ENCODE assay signal across 1 cellular context in the genomic region with DNA sequence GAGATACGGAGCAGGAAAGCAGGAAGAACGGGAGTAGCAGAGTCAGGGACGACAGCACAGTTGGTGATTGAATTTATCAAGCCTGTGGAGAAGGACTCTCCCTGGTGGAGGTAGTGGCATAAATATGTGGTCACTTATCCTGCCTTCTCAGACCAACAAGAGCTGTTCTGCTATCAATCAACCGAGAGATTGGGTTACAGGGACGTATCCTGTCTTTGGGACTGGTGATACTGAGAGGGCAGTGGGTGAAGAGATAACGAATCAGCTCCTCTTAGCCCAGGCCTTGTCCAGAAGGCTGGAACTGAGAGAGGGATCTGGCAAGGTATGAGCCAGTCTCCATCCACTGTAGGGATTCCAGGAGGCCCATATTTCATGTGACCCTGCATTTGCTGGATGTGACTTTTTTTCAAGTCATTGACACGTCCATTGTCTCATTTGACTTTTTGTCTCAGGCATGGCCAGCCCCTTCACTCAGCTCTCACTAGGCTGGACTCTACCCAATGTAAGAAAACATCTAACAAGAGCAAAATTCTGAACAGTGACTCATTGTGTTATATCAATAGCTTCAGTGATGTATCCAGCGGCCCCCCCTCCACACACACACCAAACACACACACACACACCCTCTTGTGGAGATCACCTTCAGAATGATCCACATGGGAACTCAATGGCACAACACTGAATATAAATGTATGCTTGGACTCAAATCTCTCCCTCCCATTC.
TF ChIP-seq lines count a peak whose summit lies in the region.

No MANE protein-coding gene starts in this region.

TF ChIP-seq in HepG2, 621 proteins besides CTCF, POLR2A, EP300 and RAD21 (continued from another document):
- TF ChIP-seq, protein P1, sequence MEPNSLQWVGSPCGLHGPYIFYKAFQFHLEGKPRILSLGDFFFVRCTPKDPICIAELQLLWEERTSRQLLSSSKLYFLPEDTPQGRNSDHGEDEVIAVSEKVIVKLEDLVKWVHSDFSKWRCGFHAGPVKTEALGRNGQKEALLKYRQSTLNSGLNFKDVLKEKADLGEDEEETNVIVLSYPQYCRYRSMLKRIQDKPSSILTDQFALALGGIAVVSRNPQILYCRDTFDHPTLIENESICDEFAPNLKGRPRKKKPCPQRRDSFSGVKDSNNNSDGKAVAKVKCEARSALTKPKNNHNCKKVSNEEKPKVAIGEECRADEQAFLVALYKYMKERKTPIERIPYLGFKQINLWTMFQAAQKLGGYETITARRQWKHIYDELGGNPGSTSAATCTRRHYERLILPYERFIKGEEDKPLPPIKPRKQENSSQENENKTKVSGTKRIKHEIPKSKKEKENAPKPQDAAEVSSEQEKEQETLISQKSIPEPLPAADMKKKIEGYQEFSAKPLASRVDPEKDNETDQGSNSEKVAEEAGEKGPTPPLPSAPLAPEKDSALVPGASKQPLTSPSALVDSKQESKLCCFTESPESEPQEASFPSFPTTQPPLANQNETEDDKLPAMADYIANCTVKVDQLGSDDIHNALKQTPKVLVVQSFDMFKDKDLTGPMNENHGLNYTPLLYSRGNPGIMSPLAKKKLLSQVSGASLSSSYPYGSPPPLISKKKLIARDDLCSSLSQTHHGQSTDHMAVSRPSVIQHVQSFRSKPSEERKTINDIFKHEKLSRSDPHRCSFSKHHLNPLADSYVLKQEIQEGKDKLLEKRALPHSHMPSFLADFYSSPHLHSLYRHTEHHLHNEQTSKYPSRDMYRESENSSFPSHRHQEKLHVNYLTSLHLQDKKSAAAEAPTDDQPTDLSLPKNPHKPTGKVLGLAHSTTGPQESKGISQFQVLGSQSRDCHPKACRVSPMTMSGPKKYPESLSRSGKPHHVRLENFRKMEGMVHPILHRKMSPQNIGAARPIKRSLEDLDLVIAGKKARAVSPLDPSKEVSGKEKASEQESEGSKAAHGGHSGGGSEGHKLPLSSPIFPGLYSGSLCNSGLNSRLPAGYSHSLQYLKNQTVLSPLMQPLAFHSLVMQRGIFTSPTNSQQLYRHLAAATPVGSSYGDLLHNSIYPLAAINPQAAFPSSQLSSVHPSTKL (CRISPR knock-in tag; IDR thresholded peaks at IDR 0.05): peak; percentile 58; the same call in 1 of the 2 replicates
- no peak for TF ChIP-seq FOXA1 (IDR thresholded peaks at IDR 0.05)
- peak; percentile 45; the same call in 1 of the 2 replicates for TF ChIP-seq FOXA1 (CRISPR knock-in tag; IDR thresholded peaks at IDR 0.05)
- TF ChIP-seq XRCC5 (optimal IDR thresholded peaks at IDR 0.05; ENCODE audit: low read length): peak; percentile 49
- TF ChIP-seq, protein P2, sequence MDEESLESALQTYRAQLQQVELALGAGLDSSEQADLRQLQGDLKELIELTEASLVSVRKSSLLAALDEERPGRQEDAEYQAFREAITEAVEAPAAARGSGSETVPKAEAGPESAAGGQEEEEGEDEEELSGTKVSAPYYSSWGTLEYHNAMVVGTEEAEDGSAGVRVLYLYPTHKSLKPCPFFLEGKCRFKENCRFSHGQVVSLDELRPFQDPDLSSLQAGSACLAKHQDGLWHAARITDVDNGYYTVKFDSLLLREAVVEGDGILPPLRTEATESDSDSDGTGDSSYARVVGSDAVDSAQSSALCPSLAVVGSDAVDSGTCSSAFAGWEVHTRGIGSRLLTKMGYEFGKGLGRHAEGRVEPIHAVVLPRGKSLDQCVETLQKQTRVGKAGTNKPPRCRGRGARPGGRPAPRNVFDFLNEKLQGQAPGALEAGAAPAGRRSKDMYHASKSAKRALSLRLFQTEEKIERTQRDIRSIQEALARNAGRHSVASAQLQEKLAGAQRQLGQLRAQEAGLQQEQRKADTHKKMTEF (CRISPR knock-in tag; IDR thresholded peaks at IDR 0.05): 0 out of 2 replicates have a peak, but pooled peaks have one; percentile 15
- TF ChIP-seq PHF21A (CRISPR knock-in tag; IDR thresholded peaks at IDR 0.05): no peak
- no peak for TF ChIP-seq SOX6 (IDR thresholded peaks at IDR 0.05)
- peak; percentile 71 for TF ChIP-seq SOX6 (CRISPR knock-in tag; IDR thresholded peaks at IDR 0.05)
- TF ChIP-seq, protein P3, sequence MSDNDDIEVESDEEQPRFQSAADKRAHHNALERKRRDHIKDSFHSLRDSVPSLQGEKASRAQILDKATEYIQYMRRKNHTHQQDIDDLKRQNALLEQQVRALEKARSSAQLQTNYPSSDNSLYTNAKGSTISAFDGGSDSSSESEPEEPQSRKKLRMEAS (IDR thresholded peaks at IDR 0.05): peak; percentile 47; the same call in 1 of the 2 replicates
- no peak for TF ChIP-seq NBN (conservative IDR thresholded peaks at IDR 0.05)
- peak; percentile 41; the same call in 1 of the 2 replicates for TF ChIP-seq GATAD2A (CRISPR knock-in tag; IDR thresholded peaks at IDR 0.05)
- 0 out of 2 replicates have a peak, but pooled peaks have one; percentile 20 for TF ChIP-seq NCOR1 (IDR thresholded peaks at IDR 0.05; ENCODE audit: borderline replicate concordance, low read length)
- TF ChIP-seq SP4 (CRISPR knock-in tag; IDR thresholded peaks at IDR 0.05): 0 out of 2 replicates have a peak, but pooled peaks have one; percentile 41
- TF ChIP-seq, protein P4, sequence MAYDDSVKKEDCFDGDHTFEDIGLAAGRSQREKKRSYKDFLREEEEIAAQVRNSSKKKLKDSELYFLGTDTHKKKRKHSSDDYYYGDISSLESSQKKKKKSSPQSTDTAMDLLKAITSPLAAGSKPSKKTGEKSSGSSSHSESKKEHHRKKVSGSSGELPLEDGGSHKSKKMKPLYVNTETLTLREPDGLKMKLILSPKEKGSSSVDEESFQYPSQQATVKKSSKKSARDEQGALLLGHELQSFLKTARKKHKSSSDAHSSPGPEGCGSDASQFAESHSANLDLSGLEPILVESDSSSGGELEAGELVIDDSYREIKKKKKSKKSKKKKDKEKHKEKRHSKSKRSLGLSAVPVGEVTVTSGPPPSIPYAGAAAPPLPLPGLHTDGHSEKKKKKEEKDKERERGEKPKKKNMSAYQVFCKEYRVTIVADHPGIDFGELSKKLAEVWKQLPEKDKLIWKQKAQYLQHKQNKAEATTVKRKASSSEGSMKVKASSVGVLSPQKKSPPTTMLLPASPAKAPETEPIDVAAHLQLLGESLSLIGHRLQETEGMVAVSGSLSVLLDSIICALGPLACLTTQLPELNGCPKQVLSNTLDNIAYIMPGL (CRISPR knock-in tag; IDR thresholded peaks at IDR 0.05; ENCODE audit: borderline replicate concordance in 1 of 2, low read depth in 1 of 2): peak in 1 of 2 experiments; percentile 27; a peak in 1 of 4 replicates
- TF ChIP-seq, protein P5, sequence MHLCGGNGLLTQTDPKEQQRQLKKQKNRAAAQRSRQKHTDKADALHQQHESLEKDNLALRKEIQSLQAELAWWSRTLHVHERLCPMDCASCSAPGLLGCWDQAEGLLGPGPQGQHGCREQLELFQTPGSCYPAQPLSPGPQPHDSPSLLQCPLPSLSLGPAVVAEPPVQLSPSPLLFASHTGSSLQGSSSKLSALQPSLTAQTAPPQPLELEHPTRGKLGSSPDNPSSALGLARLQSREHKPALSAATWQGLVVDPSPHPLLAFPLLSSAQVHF (CRISPR knock-in tag; IDR thresholded peaks at IDR 0.05): no peak
- TF ChIP-seq, protein P6, sequence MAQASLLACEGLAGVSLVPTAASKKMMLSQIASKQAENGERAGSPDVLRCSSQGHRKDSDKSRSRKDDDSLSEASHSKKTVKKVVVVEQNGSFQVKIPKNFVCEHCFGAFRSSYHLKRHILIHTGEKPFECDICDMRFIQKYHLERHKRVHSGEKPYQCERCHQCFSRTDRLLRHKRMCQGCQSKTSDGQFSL (CRISPR knock-in tag; IDR thresholded peaks at IDR 0.05): 0 out of 2 replicates have a peak, but pooled peaks have one; percentile 32
- TF ChIP-seq RBFOX2 (IDR thresholded peaks at IDR 0.05; ENCODE audit: low read depth, low read length): 0 out of 2 replicates have a peak, but pooled peaks have one; percentile 26
- TF ChIP-seq ZNF816 (CRISPR knock-in tag; IDR thresholded peaks at IDR 0.05; ENCODE audit: borderline replicate concordance): no peak
- TF ChIP-seq POLR2G (IDR thresholded peaks at IDR 0.05; ENCODE audit: low read depth, low read length): peak; percentile 37; the same call in 1 of the 2 replicates
- no peak for TF ChIP-seq FOSL1 (CRISPR knock-in tag; IDR thresholded peaks at IDR 0.05; ENCODE audit: borderline replicate concordance)
- TF ChIP-seq SAP130 (CRISPR knock-in tag; IDR thresholded peaks at IDR 0.05; ENCODE audit: low read depth): peak; percentile 47; the same call in 1 of the 2 replicates
TF ChIP-seq in HepG2: peak in this region for 37.
